8 cellular contexts compared by ENCODE assay signal in genomic region chr14:23307687-23308644, GRCh38. TPM values are rescaled to one million over a fixed set of nuclear protein-coding genes. Genes with fewer than 3 reads are reported as not detected.
DNase-seq lines count a peak whose midpoint lies in the region; TF ChIP-seq lines count a peak whose summit lies in the region.
"Had no signal": no experiment of that assay in that cellular context is flagged by ENCODE, and none has a peak within 500 bp of the region (broad histone marks: within the 10 kb centered on the region; RNA-seq: fewer than 3 reads in every experiment).

No MANE protein-coding gene starts in this region.

- peaks cover 31% of the 10 kb centered on the region for H3K4me1 ChIP-seq in OCI-LY7 (ENCODE audit: insufficient read depth, low read length, poor library complexity, severe bottlenecking)
- peaks cover 9% of the 10 kb centered on the region for H3K4me1 ChIP-seq in fibroblast of lung (ENCODE audit: control insufficient read depth, extremely low read depth, insufficient read depth, low read length)
- peaks cover 40 to 64% (median 55%) of the 10 kb centered on the region in 4 donors for H3K4me1 ChIP-seq in stomach

- H3K4me2 ChIP-seq in OCI-LY7 (ENCODE audit: low read length) = peak overlapping the region; percentile 81
- peak overlapping the region; percentile 89 for H3K4me2 ChIP-seq in fibroblast of lung (ENCODE audit: extremely low read depth, insufficient read depth, low read length)

- no peaks in the 10 kb centered on the region for H3K9me2 ChIP-seq in OCI-LY7 (ENCODE audit: insufficient read depth, low read length)

- H3K36me3 ChIP-seq in OCI-LY7 (ENCODE audit: insufficient read depth, low read length) = no peaks in the 10 kb centered on the region; the same call in 1 of the 2 replicates
- H3K36me3 ChIP-seq in fibroblast of lung (ENCODE audit: control insufficient read depth, insufficient read depth, low read length) = peaks cover 13% of the 10 kb centered on the region
- H3K36me3 ChIP-seq in stomach = peaks cover 0 to 50% (median 45%) of the 10 kb centered on the region in 4 donors

- TF ChIP-seq POLR2A in stomach (IDR thresholded peaks at IDR 0.05) = no peak

- no peaks in the 10 kb centered on the region; the same call in 1 of the 2 replicates for H3K79me2 ChIP-seq in OCI-LY7 (ENCODE audit: insufficient read depth, low read depth, low read length)
- peaks cover 42% of the 10 kb centered on the region for H3K79me2 ChIP-seq in fibroblast of lung (ENCODE audit: control insufficient read depth, insufficient read depth, low read length)

- no peak overlapping the region for H3K9ac ChIP-seq in fibroblast of lung (ENCODE audit: insufficient read depth, low read length)

- no peaks in the 10 kb centered on the region for H4K20me1 ChIP-seq in OCI-LY7 (ENCODE audit: insufficient read depth, low read length)
- no peaks in the 10 kb centered on the region for H4K20me1 ChIP-seq in fibroblast of lung (ENCODE audit: control insufficient read depth, extremely low read depth, insufficient read depth, low read length)

- no peak overlapping the region for H2AFZ ChIP-seq in OCI-LY7 (ENCODE audit: low read length)
- no peak overlapping the region for H2AFZ ChIP-seq in fibroblast of lung (ENCODE audit: low read length)

- POLR2A ChIA-PET in OCI-LY7 (lab: Charles Lee) = interaction anchor here (9.4 kb wide), 1 partner anchor 13 kb away, joined by 122 read pairs; the partner anchor contains the start of gene PABPN1

- no peak for DNase-seq in OCI-LY7 (ENCODE audit: low spot score)
- DNase-seq in fibroblast of lung (ENCODE audit: low read depth in 2 of 2) = peak in 1 of 2 donors; percentile 64
- no peak for DNase-seq in stomach
- DNase-seq in NCI-H2107 (lab: John Stamatoyannopoulos, UW) = no peak
- no peak for DNase-seq in posterior vena cava (ENCODE audit: low spot score)
- no peak for DNase-seq in activated CD4-positive, alpha-beta T cell treated with anti-CD3 and anti-CD28 coated beads, Interleukin-2, amount 50 U/mL, for 48 hours
- DNase-seq: occipital lobe, T-helper 1 cell had no signal

- no TSS peak for BruUV-seq in OCI-LY7 (replicated peaks; lab: Mats Ljungman, UMichigan)

- WGBS in stomach, 5 donors = 74 to 87% (median 77%) methylated on average over 14 to 22 of the region's 22 CpGs

- H3K9me3 ChIP-seq in OCI-LY7 (ENCODE audit: low read length) (no peaks in the 10 kb centered on the region), fibroblast of lung (ENCODE audit: control insufficient read depth, insufficient read depth, low read depth, low read length) (no peaks in the 10 kb centered on the region), stomach (no peaks in the 10 kb centered on the region)

- H3K27me3 ChIP-seq in fibroblast of lung (ENCODE audit: control insufficient read depth, insufficient read depth, low read length) (no peaks in the 10 kb centered on the region), stomach (no peaks in the 10 kb centered on the region)

- H3K27ac ChIP-seq in OCI-LY7 (ENCODE audit: low read depth, low read length, poor library complexity, severe bottlenecking) = no peak overlapping the region
- peak overlapping the region; percentile 74 for H3K27ac ChIP-seq in fibroblast of lung (ENCODE audit: insufficient read depth, low read length)
- peak overlapping the region; percentile 43 to 94 (median 91) for H3K27ac ChIP-seq in stomach

- TF ChIP-seq EP300 in stomach (IDR thresholded peaks at IDR 0.05) = no peak

- TF ChIP-seq CTCF in OCI-LY7 (conservative IDR thresholded peaks at IDR 0.05; ENCODE audit: low read length) (no peak), fibroblast of lung (conservative IDR thresholded peaks at IDR 0.05 in 1 of 2, IDR thresholded peaks at IDR 0.05 in 1 of 2; ENCODE audit: low read depth in 1 of 2, low read length in 2 of 2) (no peak), stomach (IDR thresholded peaks at IDR 0.05) (no peak)

- no peak overlapping the region for H3K4me3 ChIP-seq in OCI-LY7 (ENCODE audit: low read depth, low read length, poor library complexity, severe bottlenecking)
- peak overlapping the region; percentile 60 to 94 (median 76) for H3K4me3 ChIP-seq in fibroblast of lung (replicated peaks in 1 of 4; ENCODE audit: control extremely low read depth in 1 of 4, insufficient read depth in 1 of 4, low read depth in 3 of 4, low read length in 4 of 4)
- peak overlapping the region; percentile 70 to 78 (median 72) for H3K4me3 ChIP-seq in stomach

- CTCF ChIA-PET in OCI-LY7 (lab: Charles Lee; ENCODE audit: unreplicated experiment) = interaction anchor here (1.4 kb wide), 1 partner anchor 13 kb away, joined by 4 read pairs; no protein-coding TSS in a partner anchor

- intact Hi-C loops in OCI-LY7 (cut with micrococcal nuclease; ENCODE audit: unreplicated experiment) = loop anchor here (2.0 to 10.0 kb wide), 2 partner anchors 13 to 837 kb away; partner anchors contain the start of genes EMC9, PABPN1, PSME2 and RNF31
- intact Hi-C loops in stomach (cut with DNase I; ENCODE audit: low total_unique reads) = no loop called here
- intact Hi-C loops in posterior vena cava (cut with DNase I) = no loop called here

RNA-seq across cellular contexts. Expression of gene BCL2L2, which starts 1.3 kb away (rescaled TPM):
- 7.2 and 8.6 TPM in 2 replicates for total RNA-seq in OCI-LY7 (2014; rRNA removed; shearing (Covaris generic))
- 17.4 and 18.0 TPM in 2 replicates for total RNA-seq in OCI-LY7 (2022)
- total RNA-seq in fibroblast of lung = 17.2 and 25.4 TPM in 2 replicates
- polyA plus RNA-seq in fibroblast of lung = 18.0 and 24.7 TPM in 2 replicates
- polyA plus RNA-seq in fibroblast of lung (2012) = 25.9 and 33.9 TPM in 2 replicates
- 17.6 and 18.6 TPM in 2 replicates for polyA minus RNA-seq in fibroblast of lung (ENCODE audit: low replicate concordance)
- 10 to 100 TPM; 14.0 to 47.5 (median 39.8) TPM for total RNA-seq in stomach
- polyA plus RNA-seq in stomach = 10 to 100 TPM; 28.1 to 84.1 (median 48.4) TPM
- total RNA-seq in posterior vena cava = 10 to 100 TPM; 65.6 to 81.7 TPM

RNA-seq across cellular contexts. Expression of gene PPP1R3E, which starts 5.3 kb away (rescaled TPM):
- total RNA-seq in OCI-LY7 (2014; rRNA removed; shearing (Covaris generic)) = 24.4 and 31.0 TPM in 2 replicates
- 95.5 and 102 TPM in 2 replicates for total RNA-seq in OCI-LY7 (2022)
- total RNA-seq in fibroblast of lung = 2.6 TPM in 2 replicates
- 3.3 and 6.0 TPM in 2 replicates for polyA plus RNA-seq in fibroblast of lung
- 2.7 and 4.0 TPM in 2 replicates for polyA plus RNA-seq in fibroblast of lung (2012)
- polyA minus RNA-seq in fibroblast of lung (ENCODE audit: low replicate concordance) = 1.3 and 3.3 TPM in 2 replicates
- total RNA-seq in stomach = 10 to 100 TPM in 1 of 5 donors, 1 to 10 TPM in 4; 1.7 to 17.0 (median 6.8) TPM
- 10 to 100 TPM; 13.5 to 17.6 (median 16.4) TPM for polyA plus RNA-seq in stomach
- total RNA-seq in posterior vena cava = 1 to 10 TPM; 8.5 to 9.1 TPM

RNA-seq across cellular contexts. Expression of gene PABPN1, which starts 13.3 kb away (rescaled TPM):
- 120 and 167 TPM in 2 replicates for total RNA-seq in OCI-LY7 (2014; rRNA removed; shearing (Covaris generic))
- total RNA-seq in OCI-LY7 (2022) = 314 and 319 TPM in 2 replicates
- 59.1 and 73.2 TPM in 2 replicates for total RNA-seq in fibroblast of lung
- polyA plus RNA-seq in fibroblast of lung = 152 and 158 TPM in 2 replicates
- polyA plus RNA-seq in fibroblast of lung (2012) = 97.3 and 113 TPM in 2 replicates
- polyA minus RNA-seq in fibroblast of lung (ENCODE audit: low replicate concordance) = 41.2 and 69.2 TPM in 2 replicates
- 100 to 1,000 TPM in 2 of 5 donors, 10 to 100 TPM in 3; 24.5 to 152 (median 70.5) TPM for total RNA-seq in stomach
- polyA plus RNA-seq in stomach = 100 to 1,000 TPM; 131 to 190 (median 147) TPM
- total RNA-seq in posterior vena cava = 10 to 100 TPM; 67.9 to 79.0 TPM

RNA-seq across cellular contexts. Expression of gene HOMEZ, which starts 22.0 kb away (rescaled TPM):
- total RNA-seq in OCI-LY7 (2014; rRNA removed; shearing (Covaris generic)) = 6.3 and 7.1 TPM in 2 replicates
- total RNA-seq in OCI-LY7 (2022) (16.5 and 17.2 TPM in 2 replicates), fibroblast of lung (3.3 and 4.6 TPM in 2 replicates), stomach (100 to 1,000 TPM in 1 of 5 donors, 10 to 100 TPM in 1, 1 to 10 TPM in 3; 5.1 to 103 (median 8.3) TPM), posterior vena cava (1 to 10 TPM; 4.9 to 5.2 TPM)
- polyA plus RNA-seq in fibroblast of lung (7.9 and 9.1 TPM in 2 replicates), stomach (1 to 10 TPM; 5.8 to 9.6 (median 7.0) TPM)
- 4.1 and 5.2 TPM in 2 replicates for polyA plus RNA-seq in fibroblast of lung (2012)
- polyA minus RNA-seq in fibroblast of lung (ENCODE audit: low replicate concordance) = 18.9 and 22.7 TPM in 2 replicates

RNA-seq across cellular contexts. Expression of gene SLC22A17, which starts 44.7 kb away (rescaled TPM):
- total RNA-seq in OCI-LY7 (2014; rRNA removed; shearing (Covaris generic)) = not detected in 2 replicates
- not detected in 2 replicates for total RNA-seq in OCI-LY7 (2022)
- 16.4 and 23.1 TPM in 2 replicates for total RNA-seq in fibroblast of lung
- 3.9 and 7.9 TPM in 2 replicates for polyA plus RNA-seq in fibroblast of lung
- polyA plus RNA-seq in fibroblast of lung (2012) = 8.3 and 11.3 TPM in 2 replicates
- polyA minus RNA-seq in fibroblast of lung (ENCODE audit: low replicate concordance) = 10.2 and 24.7 TPM in 2 replicates
- 10 to 100 TPM; 14.1 to 33.3 (median 22.3) TPM for total RNA-seq in stomach
- 10 to 100 TPM in 2 of 3 donors, 1 to 10 TPM in 1; 7.0 to 18.3 (median 12.5) TPM for polyA plus RNA-seq in stomach
- total RNA-seq in posterior vena cava = 10 to 100 TPM; 17.7 to 30.6 TPM
